8 cellular contexts compared by ENCODE assay signal in genomic region chr12:28253175-28253641, GRCh38.
DNase-seq lines count a peak whose midpoint lies in the region; ATAC-seq and TF ChIP-seq lines count a peak whose summit lies in the region.

No MANE protein-coding gene starts in this region.

- no peak for TF ChIP-seq POLR2A in prostate gland (IDR thresholded peaks at IDR 0.05)

- H3K9me3 ChIP-seq in prostate gland: no peaks in the 10 kb centered on the region

- no peaks in the 10 kb centered on the region for H3K27me3 ChIP-seq in prostate gland (replicated peaks; ENCODE audit: insufficient read depth)

- WGBS in prostate gland: 92% methylated on average over 3 of the region's 3 CpGs

- no peaks in the 10 kb centered on the region for H3K36me3 ChIP-seq in prostate gland

- DNase-seq in activated CD8-positive, alpha-beta memory T cell treated with anti-CD3 and anti-CD28 coated beads for 48 hours (ENCODE audit: low read depth in 2 of 3, low spot score in 2 of 3): peak; percentile 12 to 15 (median 13)
- peak; percentile 38 for DNase-seq in stimulated activated CD4-positive, alpha-beta T cell treated with anti-CD3 and anti-CD28 coated beads, Interleukin-12 subunit alpha, Interleukin-12 subunit beta, amount 100 ng/mL, for 4 hours
- DNase-seq in CD1c-positive myeloid dendritic cell (ENCODE audit: extremely low spot score) (no peak), prostate gland (ENCODE audit: low spot score) (no peak), hippocampal formation (lab: John Stamatoyannopoulos, UW) (no peak), NCI-H1092 treated with DMSO at 0.1 percent for 48 hours (lab: John Stamatoyannopoulos, UW) (no peak)

- H3K27ac ChIP-seq in prostate gland: no peak overlapping the region

- H3K4me3 ChIP-seq in prostate gland: no peak overlapping the region

- no peaks in the 10 kb centered on the region for H3K4me1 ChIP-seq in prostate gland (replicated peaks)

- ATAC-seq in GM18909 (IDR thresholded peaks at IDR 0.05; ENCODE audit: poor library complexity, unreplicated experiment): peak; percentile 95
- ATAC-seq in HG03060 (IDR thresholded peaks at IDR 0.05; ENCODE audit: low read depth, unreplicated experiment): peak; percentile 64

- no peak for TF ChIP-seq CTCF in prostate gland (IDR thresholded peaks at IDR 0.05)

- intact Hi-C loops in prostate gland (cut with DNase I): no loop called here

Comparison
In these comparisons a context has a peak if more than half of its experiments do, and no peak if none do; other contexts are left out.
1. DNase-seq: peak in activated CD8-positive, alpha-beta memory T cell treated with anti-CD3 and anti-CD28 coated beads for 48 hours (3 of 3) and stimulated activated CD4-positive, alpha-beta T cell treated with anti-CD3 and anti-CD28 coated beads, Interleukin-12 subunit alpha, Interleukin-12 subunit beta, amount 100 ng/mL, for 4 hours (single experiment); none in CD1c-positive myeloid dendritic cell (single experiment), prostate gland (single experiment), hippocampal formation (0 of 2) and NCI-H1092 treated with DMSO at 0.1 percent for 48 hours (single experiment).